ENCODE assay signal across 10 cellular contexts in the genomic region with DNA sequence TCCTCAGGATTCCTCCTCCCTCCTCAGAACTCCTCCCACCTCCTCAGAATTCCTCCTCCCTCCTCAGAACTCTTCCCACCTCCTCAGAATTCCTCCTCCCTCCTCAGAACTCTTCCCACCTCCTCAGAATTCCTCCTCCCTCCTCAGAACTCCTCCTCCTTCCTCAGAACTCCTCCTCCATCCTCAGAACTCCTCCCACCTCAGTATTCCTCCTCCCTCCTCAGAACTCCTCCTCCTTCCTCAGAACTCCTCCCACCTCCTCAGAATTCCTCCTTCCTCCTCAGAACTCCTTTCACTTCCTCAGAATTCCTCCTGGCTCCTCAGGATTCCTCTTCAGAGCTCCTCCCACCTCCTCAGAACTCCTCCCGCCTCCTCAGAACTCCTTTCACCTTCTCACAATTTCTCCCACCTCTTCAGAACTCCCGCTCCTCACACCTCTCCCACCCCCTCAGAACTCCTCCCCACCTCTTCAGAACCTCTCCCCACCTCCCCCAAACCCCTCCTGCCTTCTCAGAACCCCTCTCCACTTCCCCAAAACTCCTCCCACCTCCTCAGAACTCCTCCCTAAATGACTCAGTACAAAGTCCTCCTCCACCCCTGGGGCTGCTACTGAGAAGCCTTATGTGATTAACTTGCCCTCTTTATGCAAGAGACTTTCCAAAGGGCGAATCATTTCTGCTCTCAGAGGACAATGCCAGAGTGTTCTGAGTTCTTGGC. TPM values are rescaled to one million over a fixed set of nuclear protein-coding genes. Genes with fewer than 3 reads are reported as not detected.
DNase-seq lines count a peak whose midpoint lies in the region; ATAC-seq lines count a peak whose summit lies in the region.
"Had no signal": no experiment of that assay in that cellular context is flagged by ENCODE, and none has a peak within 500 bp of the region (broad histone marks: within the 10 kb centered on the region; RNA-seq: fewer than 3 reads in every experiment).

No MANE protein-coding gene starts in this region.

- peak; percentile 90 for ATAC-seq in left colon
- no peak for ATAC-seq in GM18502 (IDR thresholded peaks at IDR 0.05; ENCODE audit: poor library complexity, unreplicated experiment)

- H3K36me3 ChIP-seq in HUES64 (ENCODE audit: insufficient read depth, low read length) = peaks cover 5% of the 10 kb centered on the region; the same call in 1 of the 2 replicates

- intact Hi-C loops in left colon (cut with DNase I, micrococcal nuclease) = no loop called here

- WGBS in HUES64 = 42% methylated on average over 3 of the region's 3 CpGs

- H3K4me1 ChIP-seq in HUES64 (ENCODE audit: insufficient read depth, low read length) = peaks cover 3% of the 10 kb centered on the region; the same call in 1 of the 2 replicates

- H3K4me1 Mint-ChIP-seq in activated naive CD4-positive, alpha-beta T cell treated with anti-CD3 and anti-CD28 coated beads, Interleukin-2, amount 10 ng/mL, durations not matched to agents 7 days and 5 days = peaks cover 18% of the 10 kb centered on the region

- peak overlapping the region; percentile 50; the same call in 1 of the 2 replicates for H3K27ac ChIP-seq in HUES64 (ENCODE audit: low read depth, low read length)

- no peak overlapping the region for H3K9ac ChIP-seq in HUES64 (ENCODE audit: low read depth, low read length)

- H3K27me3 Mint-ChIP-seq in activated naive CD4-positive, alpha-beta T cell treated with anti-CD3 and anti-CD28 coated beads, Interleukin-2, amount 10 ng/mL, durations not matched to agents 7 days and 5 days = no peaks in the 10 kb centered on the region
- H3K27me3 Mint-ChIP-seq: activated B cell treated with CpG ODN at 0.5 μM for 24 hours had no signal

- CTCF ChIA-PET in activated naive CD4-positive, alpha-beta T cell treated with anti-CD3 and anti-CD28 coated beads, Interleukin-2, amount 10 ng/mL, durations not matched to agents 7 days and 5 days (lab: Charles Lee) = interaction anchor here (1.6 kb wide), 1 partner anchor 36 kb away, joined by 5 read pairs; no protein-coding TSS in a partner anchor

- H3K9me3 Mint-ChIP-seq in activated naive CD4-positive, alpha-beta T cell treated with anti-CD3 and anti-CD28 coated beads, Interleukin-2, amount 10 ng/mL, durations not matched to agents 7 days and 5 days = no peaks in the 10 kb centered on the region
- H3K9me3 Mint-ChIP-seq: activated B cell treated with CpG ODN at 0.5 μM for 24 hours, neural crest cell had no signal

- no peaks in the 10 kb centered on the region for H3K9me3 ChIP-seq in HUES64 (ENCODE audit: insufficient read depth, low read depth, low read length)

- no peaks in the 10 kb centered on the region for H3K27me3 ChIP-seq in HUES64 (ENCODE audit: insufficient read depth, low read length)

- DNase-seq in AG08396 (ENCODE audit: low spot score) = peak; percentile 79
- peak; percentile 37 for DNase-seq in activated naive CD4-positive, alpha-beta T cell treated with anti-CD3 and anti-CD28 coated beads, Interleukin-2, amount 10 ng/mL, durations not matched to agents 7 days and 5 days
- peak in 1 of 2 donors; percentile 58 for DNase-seq in left colon
- DNase-seq in SK-N-DZ (ENCODE audit: low spot score) = no peak
- no peak for DNase-seq in activated gamma-delta T cell (lab: John Stamatoyannopoulos, UW)
- no peak for DNase-seq in NCI-H526 (lab: John Stamatoyannopoulos, UW)
- DNase-seq: activated B cell treated with CpG ODN at 0.5 μM for 24 hours had no signal

- no peak overlapping the region for H3K4me3 Mint-ChIP-seq in activated naive CD4-positive, alpha-beta T cell treated with anti-CD3 and anti-CD28 coated beads, Interleukin-2, amount 10 ng/mL, durations not matched to agents 7 days and 5 days
- H3K4me3 Mint-ChIP-seq: activated B cell treated with CpG ODN at 0.5 μM for 24 hours, neural crest cell had no signal

- no peak overlapping the region for H3K4me3 ChIP-seq in HUES64 (ENCODE audit: low read length)

- H3K36me3 Mint-ChIP-seq in activated naive CD4-positive, alpha-beta T cell treated with anti-CD3 and anti-CD28 coated beads, Interleukin-2, amount 10 ng/mL, durations not matched to agents 7 days and 5 days = peaks cover 15% of the 10 kb centered on the region

- H3K27ac Mint-ChIP-seq in activated naive CD4-positive, alpha-beta T cell treated with anti-CD3 and anti-CD28 coated beads, Interleukin-2, amount 10 ng/mL, durations not matched to agents 7 days and 5 days = no peak overlapping the region
- H3K27ac Mint-ChIP-seq: activated B cell treated with CpG ODN at 0.5 μM for 24 hours had no signal

RNA-seq across cellular contexts. Expression of a gene that starts 23.2 kb away (rescaled TPM):
- not detected for polyA plus RNA-seq in HUES64 (2013, experiment 1 of 2)
- polyA plus RNA-seq in HUES64 (2013, experiment 2 of 2) = not detected
- total RNA-seq in left colon = not detected
- not detected in 2 replicates for polyA plus RNA-seq in SK-N-DZ (2014; cell fraction: cytosol; rRNA removed)
- polyA plus RNA-seq in SK-N-DZ (2014; cell fraction: nucleus; rRNA removed) = not detected in 2 replicates
- total RNA-seq: activated B cell treated with CpG ODN at 0.5 μM for 24 hours, neural crest cell had no signal

Comparison
In these comparisons a context has a peak if more than half of its experiments do, and no peak if none do; other contexts are left out.
1. DNase-seq: peak in AG08396 (single experiment) and activated naive CD4-positive, alpha-beta T cell treated with anti-CD3 and anti-CD28 coated beads, Interleukin-2, amount 10 ng/mL, durations not matched to agents 7 days and 5 days (single experiment); none in SK-N-DZ (single experiment), activated gamma-delta T cell (single experiment) and NCI-H526 (0 of 2).